In the genomic region with DNA sequence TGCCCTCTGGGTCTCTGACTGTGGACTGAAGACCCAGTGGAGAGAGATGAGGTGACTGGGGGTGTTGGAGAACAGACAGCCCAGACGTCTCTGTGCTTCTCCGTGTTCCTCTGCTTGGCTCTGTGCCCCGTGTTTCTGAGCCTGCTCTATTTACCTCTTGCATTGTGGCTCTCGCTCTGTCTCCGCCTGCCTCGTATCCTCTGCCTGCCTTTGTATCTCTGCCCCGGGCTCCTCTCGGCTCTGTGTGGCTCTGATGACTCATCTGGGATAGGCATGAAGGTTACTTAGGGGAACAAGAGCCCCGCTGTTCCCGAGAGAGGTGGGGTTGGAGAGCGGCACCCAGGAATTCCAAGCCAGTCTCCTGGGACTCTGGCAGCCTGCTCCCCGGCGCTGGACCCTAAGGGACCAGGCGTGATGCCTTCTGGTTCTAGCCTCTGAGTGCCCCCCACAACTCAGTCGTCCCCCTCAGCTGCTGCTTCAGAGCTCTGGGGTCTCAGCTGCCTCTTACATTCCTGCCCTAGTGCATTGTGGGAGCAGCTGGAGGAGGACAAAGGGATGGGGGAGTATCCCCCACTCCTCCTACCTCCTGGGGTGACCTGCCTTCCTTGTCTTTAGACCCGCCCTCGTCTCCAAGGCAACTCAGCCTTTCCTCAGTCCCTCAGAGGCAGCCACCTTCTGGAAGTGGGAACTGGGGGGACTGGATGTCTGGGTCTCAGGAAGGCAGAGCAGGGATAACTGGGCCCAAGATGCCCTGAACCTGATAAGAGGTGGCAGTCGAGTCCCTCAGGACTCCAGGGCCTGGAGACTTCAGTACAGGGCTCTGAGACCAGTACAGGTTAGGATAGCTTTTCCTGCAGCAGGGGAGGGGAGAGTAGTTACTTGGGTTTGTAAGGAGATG, we compare ENCODE assay signal across 8 cellular contexts. TPM values are rescaled to one million over a fixed set of nuclear protein-coding genes. Genes with fewer than 3 reads are reported as not detected.
DNase-seq lines count a peak whose midpoint lies in the region; ATAC-seq, FAIRE-seq and TF ChIP-seq lines count a peak whose summit lies in the region.

No MANE protein-coding gene starts in this region.

- H3K36me3 ChIP-seq in kidney (ENCODE audit: control insufficient read depth in 1 of 2, insufficient read depth in 2 of 2, low read length in 2 of 2) = peaks cover 8 to 13% of the 10 kb centered on the region in 2 donors
- H3K36me3 ChIP-seq in small intestine (ENCODE audit: control insufficient read depth in 2 of 2, insufficient read depth in 2 of 2, low read length in 2 of 2) = peaks cover 0 to 11% of the 10 kb centered on the region in 2 donors

- no peaks in the 10 kb centered on the region for H3K27me3 ChIP-seq in small intestine (ENCODE audit: control insufficient read depth in 2 of 2, insufficient read depth in 2 of 2, low read length in 2 of 2)

- H3K27ac Mint-ChIP-seq in HFFc6 (peak overlapping the region; percentile 87), CD14-positive monocyte (no peak overlapping the region)
- peak overlapping the region; percentile 64 for H3K27ac Mint-ChIP-seq in central memory CD8-positive, alpha-beta T cell (ENCODE audit: low read depth)

- H3K27me3 Mint-ChIP-seq in HFFc6 (ENCODE audit: insufficient read depth) (peaks cover 3% of the 10 kb centered on the region), CD14-positive monocyte (ENCODE audit: low read depth in 3 of 3) (peaks cover 31 to 58% (median 34%) of the 10 kb centered on the region in 3 donors)
- H3K27me3 Mint-ChIP-seq in central memory CD8-positive, alpha-beta T cell = no peaks in the 10 kb centered on the region

- DNase-seq in Ammon's horn (ENCODE audit: low spot score) (peak; percentile 79), HFFc6 (peak; percentile 90), SHP77 (lab: John Stamatoyannopoulos, UW) (peak; percentile 44 to 61), kidney (peak; percentile 74), small intestine (peak; percentile 88), NOMO-1 (lab: John Stamatoyannopoulos, UW; ENCODE audit: unreplicated experiment in 2 of 2) (no peak), CD14-positive monocyte (ENCODE audit: low spot score) (no peak)
- no peak for DNase-seq in central memory CD8-positive, alpha-beta T cell (ENCODE audit: low spot score in 2 of 2)

- 10 to 28% (median 26%) methylated on average over 15 to 18 of the region's 18 CpGs for WGBS in small intestine, 3 donors

- H3K4me1 Mint-ChIP-seq in HFFc6 (ENCODE audit: low read depth) (peaks cover 70% of the 10 kb centered on the region), CD14-positive monocyte (peaks cover 23% of the 10 kb centered on the region)
- H3K4me1 Mint-ChIP-seq in central memory CD8-positive, alpha-beta T cell = peaks cover 31% of the 10 kb centered on the region

- H3K4me3 Mint-ChIP-seq in HFFc6 = peak overlapping the region; percentile 83
- H3K4me3 Mint-ChIP-seq in central memory CD8-positive, alpha-beta T cell = peak overlapping the region; percentile 79
- H3K4me3 Mint-ChIP-seq in CD14-positive monocyte = peak overlapping the region in 1 of 2 donors; percentile 86

- H3K4me1 ChIP-seq in kidney (ENCODE audit: control insufficient read depth in 1 of 2, insufficient read depth in 1 of 2, low read depth in 1 of 2, low read length in 2 of 2) = peaks cover 23 to 41% of the 10 kb centered on the region in 2 donors
- peaks cover 0 to 3% of the 10 kb centered on the region in 2 donors for H3K4me1 ChIP-seq in small intestine (ENCODE audit: control insufficient read depth in 2 of 2, insufficient read depth in 1 of 2, low read depth in 1 of 2, low read length in 1 of 2)

- intact Hi-C loops in kidney (cut with DNase I) = loop anchor here (10.0 kb wide), 1 partner anchor 151 kb away; no protein-coding TSS in a partner anchor
- intact Hi-C loops in CD14-positive monocyte (cut with micrococcal nuclease) = no loop called here

- ATAC-seq in central memory CD8-positive, alpha-beta T cell (replicated peaks; ENCODE audit: extremely low read depth, poor library complexity, severe bottlenecking) = no peak

- H3K4me3 ChIP-seq in kidney (ENCODE audit: low read length in 2 of 2) = peak overlapping the region; percentile 60 to 83
- peak overlapping the region in 1 of 2 donors; percentile 88 for H3K4me3 ChIP-seq in small intestine (ENCODE audit: low read depth in 1 of 2, low read length in 2 of 2)

- H3K9ac ChIP-seq in kidney (ENCODE audit: low read length in 2 of 2) = peak overlapping the region; percentile 51 to 87

- no peak for TF ChIP-seq CTCF in HFFc6 (IDR thresholded peaks at IDR 0.05)
- no peak for TF ChIP-seq CTCF in kidney (IDR thresholded peaks at IDR 0.05; ENCODE audit: borderline replicate concordance, extremely low read depth, insufficient read depth)
- no peak for TF ChIP-seq CTCF in CD14-positive monocyte (IDR thresholded peaks at IDR 0.05)

- H3K9me3 Mint-ChIP-seq in HFFc6 (no peaks in the 10 kb centered on the region), CD14-positive monocyte (peaks cover 0 to 5% (median 0%) of the 10 kb centered on the region in 7 donors)
- no peaks in the 10 kb centered on the region for H3K9me3 Mint-ChIP-seq in central memory CD8-positive, alpha-beta T cell

- H3K36me3 Mint-ChIP-seq in HFFc6 (ENCODE audit: low read depth) (no peaks in the 10 kb centered on the region; the same call in 1 of the 2 replicates), CD14-positive monocyte (peaks cover 0 to 5% of the 10 kb centered on the region in 2 donors)
- peaks cover 2% of the 10 kb centered on the region for H3K36me3 Mint-ChIP-seq in central memory CD8-positive, alpha-beta T cell (ENCODE audit: insufficient read depth)

- H3K9me3 ChIP-seq in kidney (ENCODE audit: control insufficient read depth in 1 of 2, low read length in 2 of 2) = no peaks in the 10 kb centered on the region
- no peaks in the 10 kb centered on the region for H3K9me3 ChIP-seq in small intestine (ENCODE audit: control insufficient read depth, low read depth)

- FAIRE-seq in kidney (lab: Jason Lieb, UNC) = no peak
- FAIRE-seq in small intestine (lab: Jason Lieb, UNC) = no peak

- peak overlapping the region; percentile 94 to 97 for H3K27ac ChIP-seq in kidney (ENCODE audit: low read depth in 2 of 2, low read length in 2 of 2)
- peak overlapping the region; percentile 79 to 91 for H3K27ac ChIP-seq in small intestine (ENCODE audit: low read depth in 1 of 2, low read length in 1 of 2)

RNA-seq across cellular contexts. Expression of a gene that starts 1.9 kb away (rescaled TPM):
- 10 to 100 TPM; 28.0 to 42.5 (median 31.6) TPM for total RNA-seq in HFFc6 (2021; fragmentation: NEBNext Ultra II Directional; extraction: Animal tissue kit (Norgen Biotek cat#: 25700))
- total RNA-seq in kidney = 362 TPM
- 95.8 TPM for polyA plus RNA-seq in kidney (ENCODE audit: insufficient read depth, low read depth, low replicate concordance)
- polyA plus RNA-seq in small intestine = 10 to 100 TPM; 45.7 to 73.4 (median 59.5) TPM
- under 1 TPM; 0.39 to 0.51 TPM for polyA plus RNA-seq in CD14-positive monocyte

RNA-seq across cellular contexts. Expression of a gene that starts 21.8 kb away (rescaled TPM):
- total RNA-seq in HFFc6 (2021; fragmentation: NEBNext Ultra II Directional; extraction: Animal tissue kit (Norgen Biotek cat#: 25700)) = 10 to 100 TPM; 23.9 to 27.1 (median 26.5) TPM
- 39.3 TPM for total RNA-seq in kidney
- polyA plus RNA-seq in kidney (ENCODE audit: insufficient read depth, low read depth, low replicate concordance) = 20.9 TPM
- polyA plus RNA-seq in small intestine = 10 to 100 TPM; 21.5 to 22.2 (median 22.1) TPM
- polyA plus RNA-seq in CD14-positive monocyte = 1 to 10 TPM; 3.6 to 6.0 TPM

RNA-seq across cellular contexts. Expression of a gene that starts 27.8 kb away (rescaled TPM):
- 10 to 100 TPM; 15.3 to 18.4 (median 16.9) TPM for total RNA-seq in HFFc6 (2021; fragmentation: NEBNext Ultra II Directional; extraction: Animal tissue kit (Norgen Biotek cat#: 25700))
- total RNA-seq in kidney = 34.5 TPM
- polyA plus RNA-seq in kidney (ENCODE audit: insufficient read depth, low read depth, low replicate concordance) = 30.4 TPM
- 10 to 100 TPM; 25.4 to 54.9 (median 42.0) TPM for polyA plus RNA-seq in small intestine
- polyA plus RNA-seq in CD14-positive monocyte = 1 to 10 TPM; 7.6 to 8.1 TPM

RNA-seq across cellular contexts. Expression of a gene that starts 45.7 kb away (rescaled TPM):
- not detected for total RNA-seq in HFFc6 (2021; fragmentation: NEBNext Ultra II Directional; extraction: Animal tissue kit (Norgen Biotek cat#: 25700))
- total RNA-seq in kidney = 30.5 TPM
- polyA plus RNA-seq in kidney (ENCODE audit: insufficient read depth, low read depth, low replicate concordance) (7.4 TPM), small intestine (1 to 10 TPM in 2 of 3 donors, not detected in 1; 1.6 to 3.2 TPM), CD14-positive monocyte (not detected)

RNA-seq across cellular contexts. Expression of a gene that starts 54.5 kb away (rescaled TPM):
- not detected for total RNA-seq in HFFc6 (2021; fragmentation: NEBNext Ultra II Directional; extraction: Animal tissue kit (Norgen Biotek cat#: 25700))
- total RNA-seq in kidney = 0.13 TPM
- polyA plus RNA-seq in kidney (ENCODE audit: insufficient read depth, low read depth, low replicate concordance) = not detected
- polyA plus RNA-seq in small intestine = 1 to 10 TPM in 2 of 3 donors, under 1 TPM in 1; 0.01 to 1.1 (median 1.1) TPM
- not detected for polyA plus RNA-seq in CD14-positive monocyte

Comparison
In these comparisons a context has a peak if more than half of its experiments do, and no peak if none do; other contexts are left out.
1. DNase-seq: peak in Ammon's horn (single experiment), HFFc6 (single experiment), SHP77 (2 of 2), kidney (single experiment) and small intestine (single experiment); none in central memory CD8-positive, alpha-beta T cell (0 of 2), NOMO-1 (0 of 2) and CD14-positive monocyte (single experiment).
2. H3K27ac Mint-ChIP-seq: peak in HFFc6 (single experiment) and central memory CD8-positive, alpha-beta T cell (single experiment); none in CD14-positive monocyte (0 of 7).
3. RNA of a gene that starts 1.9 kb away (polyA plus RNA-seq): 95.8 TPM in kidney (single experiment) and 45.7 to 73.4 TPM in small intestine; 0.39 to 0.51 TPM in CD14-positive monocyte; every median in the first group is over 10 times any median in the second.